21 cellular contexts compared by ENCODE assay signal in genomic region chr1:220694866-220695382, GRCh38. TPM values are rescaled to one million over a fixed set of nuclear protein-coding genes. Genes with fewer than 3 reads are reported as not detected.
DNase-seq lines count a peak whose midpoint lies in the region; TF ChIP-seq lines count a peak whose summit lies in the region.
"Had no signal": no experiment of that assay in that cellular context is flagged by ENCODE, and none has a peak within 500 bp of the region (broad histone marks: within the 10 kb centered on the region; RNA-seq: fewer than 3 reads in every experiment).

No MANE protein-coding gene starts in this region.

- no peaks in the 10 kb centered on the region for H3K9me3 ChIP-seq in PC-9 (ENCODE audit: insufficient read depth, low read depth)
- H3K9me3 ChIP-seq: A549 had no signal

- H3K36me3 Mint-ChIP-seq in osteocyte (ENCODE audit: unreplicated experiment), result peaks cover 2% of the 10 kb centered on the region

- H3K27me3 Mint-ChIP-seq in osteocyte (ENCODE audit: unreplicated experiment), result peaks cover 4% of the 10 kb centered on the region

- H2AFZ ChIP-seq in PC-9, result no peak overlapping the region
- H2AFZ ChIP-seq: GM23248 had no signal

- POLR2A ChIA-PET in PC-9 (lab: Charles Lee; ENCODE audit: unreplicated experiment), result no interaction called here

- peaks cover 16% of the 10 kb centered on the region for H3K4me1 Mint-ChIP-seq in osteocyte (ENCODE audit: unreplicated experiment)

- TF ChIP-seq CTCF in osteocyte (IDR thresholded peaks at IDR 0.05) (no peak), PC-9 (conservative IDR thresholded peaks at IDR 0.05) (no peak)

- H3K79me2 ChIP-seq in PC-9 (ENCODE audit: low read depth), result no peaks in the 10 kb centered on the region

- no peaks in the 10 kb centered on the region for H3K9me2 ChIP-seq in PC-9 (ENCODE audit: insufficient read depth)

- H3K27ac ChIP-seq in PC-9, result no peak overlapping the region
- H3K27ac ChIP-seq: A549, GM23248 had no signal

- H3K4me1 ChIP-seq in PC-9 (replicated peaks; ENCODE audit: insufficient read depth), result no peaks in the 10 kb centered on the region

- no peaks in the 10 kb centered on the region; the same call in 1 of the 2 replicates for H3F3A ChIP-seq in PC-9 (ENCODE audit: insufficient read depth, low read depth)

- H3K4me3 ChIP-seq in PC-9, result no peak overlapping the region
- H3K4me3 ChIP-seq: A549, GM23248 had no signal

- H3K9me3 Mint-ChIP-seq in osteocyte (ENCODE audit: unreplicated experiment), result no peaks in the 10 kb centered on the region

- H3K27ac Mint-ChIP-seq in osteocyte (ENCODE audit: unreplicated experiment), result no peak overlapping the region
- H3K27ac Mint-ChIP-seq: CD4-positive, alpha-beta memory T cell had no signal

- intact Hi-C loops in PC-9 (cut with micrococcal nuclease; ENCODE audit: unreplicated experiment), result no loop called here

- DNase-seq in activated effector memory CD4-positive, alpha-beta T cell treated with anti-CD3 and anti-CD28 coated beads, Interleukin-2, amount 50 U/mL, for 16 hours, result peak; percentile 50
- DNase-seq in activated effector memory CD4-positive, alpha-beta T cell treated with Interleukin-2 at 50 U/mL for 16 hours, result no peak
- DNase-seq in islet precursor cell (peak; percentile 21), osteocyte (ENCODE audit: extremely low spot score, unreplicated experiment) (peak; percentile 51), dermis blood vessel endothelial cell (no peak), GM19238 (ENCODE audit: insufficient read length, low spot score) (no peak), PC-9 (no peak)
- DNase-seq: 8988T; ACHN; C1 segment of cervical spinal cord; Calu3; CD4-positive, alpha-beta memory T cell; COR-L47; DMS53; DMS79 treated with DMSO at 0.1 percent for 48 hours; GF-D8; GM23248; H7; HCEC 1CT had no signal

- H3K27me3 ChIP-seq in PC-9 (ENCODE audit: insufficient read depth, low read depth), result no peaks in the 10 kb centered on the region

- BruUV-seq in PC-9 (replicated peaks; lab: Mats Ljungman, UMichigan), result no TSS peak

- CTCF ChIA-PET in PC-9 (lab: Charles Lee), result interaction anchor here (0.7 kb wide), 1 partner anchor 795 kb away, joined by 4 read pairs; no protein-coding TSS in a partner anchor

- no peaks in the 10 kb centered on the region for H4K20me1 ChIP-seq in PC-9 (ENCODE audit: insufficient read depth)

- H3K36me3 ChIP-seq in PC-9 (ENCODE audit: low read depth), result no peaks in the 10 kb centered on the region

- no peak overlapping the region for H3K4me3 Mint-ChIP-seq in osteocyte (ENCODE audit: unreplicated experiment)
- H3K4me3 Mint-ChIP-seq: CD4-positive, alpha-beta memory T cell had no signal

- no peak overlapping the region for H3K4me2 ChIP-seq in PC-9
- H3K4me2 ChIP-seq: A549 had no signal

RNA-seq across cellular contexts. Expression of gene C1orf115, which starts 4.8 kb away (rescaled TPM):
- total RNA-seq in osteocyte, result 5.6 and 5.9 TPM in 2 replicates
- total RNA-seq in dermis blood vessel endothelial cell, result 124 and 125 TPM in 2 replicates
- total RNA-seq in PC-9 (2021), result 5.6 and 6.5 TPM in 2 replicates

RNA-seq across cellular contexts. Expression of gene MTARC2, which starts 53.2 kb away (rescaled TPM):
- total RNA-seq in osteocyte, result 25.6 and 27.9 TPM in 2 replicates
- 11.0 and 23.5 TPM in 2 replicates for total RNA-seq in dermis blood vessel endothelial cell
- total RNA-seq in PC-9 (2021), result 23.1 and 32.2 TPM in 2 replicates
- total RNA-seq: CD4-positive, alpha-beta memory T cell; G401 had no signal

Comparison
In these comparisons a context has a peak if more than half of its experiments do, and no peak if none do; other contexts are left out.
1. DNase-seq: peak in activated effector memory CD4-positive, alpha-beta T cell treated with anti-CD3 and anti-CD28 coated beads, Interleukin-2, amount 50 U/mL, for 16 hours (single experiment), islet precursor cell (single experiment) and osteocyte (single experiment); none in activated effector memory CD4-positive, alpha-beta T cell treated with Interleukin-2 at 50 U/mL for 16 hours (single experiment), dermis blood vessel endothelial cell (single experiment), GM19238 (single experiment) and PC-9 (0 of 2).
2. RNA of gene C1orf115, which starts 4.8 kb away (total RNA-seq): 124 to 125 TPM in dermis blood vessel endothelial cell; 5.6 to 6.5 TPM in PC-9 and 5.6 to 5.9 TPM in osteocyte; every median in the first group is over 10 times any median in the second.